ENCODE assay signal across 9 cellular contexts in genomic region chr10:17062493-17063487, GRCh38.
DNase-seq lines count a peak whose midpoint lies in the region; ATAC-seq and TF ChIP-seq lines count a peak whose summit lies in the region.
"Had no signal": no experiment of that assay in that cellular context is flagged by ENCODE, and none has a peak within 500 bp of the region (broad histone marks: within the 10 kb centered on the region; RNA-seq: fewer than 3 reads in every experiment).

No MANE protein-coding gene starts in this region.

- DNase-seq in HT-29 (ENCODE audit: low spot score) (peak; percentile 90), breast epithelium (ENCODE audit: low spot score in 2 of 2) (peak; percentile 58 to 65), kidney tubule cell (ENCODE audit: low spot score) (peak; percentile 99), tibial artery (peak; percentile 66 to 82), SHP77 treated with DMSO at 0.1 percent for 48 hours (lab: John Stamatoyannopoulos, UW) (no peak)
- DNase-seq in activated naive CD4-positive, alpha-beta T cell (lab: John Stamatoyannopoulos, UW): no peak
- DNase-seq: T1000 had no signal

- H3K27me3 ChIP-seq in breast epithelium: no peaks in the 10 kb centered on the region
- no peaks in the 10 kb centered on the region for H3K27me3 ChIP-seq in tibial artery

- H3K36me3 ChIP-seq in breast epithelium (no peaks in the 10 kb centered on the region), tibial artery (no peaks in the 10 kb centered on the region)

- no peak for ATAC-seq in GM18858 (IDR thresholded peaks at IDR 0.05; ENCODE audit: unreplicated experiment)
- ATAC-seq in GM18498 (IDR thresholded peaks at IDR 0.05; ENCODE audit: unreplicated experiment): no peak

- H3K4me3 ChIP-seq in breast epithelium: peak overlapping the region in 1 of 3 donors; percentile 29
- no peak overlapping the region for H3K4me3 ChIP-seq in tibial artery

- TF ChIP-seq CTCF in breast epithelium (IDR thresholded peaks at IDR 0.05): no peak
- no peak for TF ChIP-seq CTCF in tibial artery (IDR thresholded peaks at IDR 0.05)

- H3K9me3 ChIP-seq in breast epithelium: no peaks in the 10 kb centered on the region
- H3K9me3 ChIP-seq in tibial artery: no peaks in the 10 kb centered on the region

- H3K4me1 ChIP-seq in breast epithelium (peaks cover 0 to 3% of the 10 kb centered on the region in 2 donors), tibial artery (peaks cover 0 to 38% (median 15%) of the 10 kb centered on the region in 4 donors)

- intact Hi-C loops in breast epithelium (cut with DNase I; ENCODE audit: low total_unique reads): no loop called here
- intact Hi-C loops in tibial artery (cut with DNase I; ENCODE audit: low total_unique reads): no loop called here

- TF ChIP-seq POLR2A in breast epithelium (IDR thresholded peaks at IDR 0.05): no peak

- peak overlapping the region; percentile 89 to 91 for H3K27ac ChIP-seq in breast epithelium
- H3K27ac ChIP-seq in tibial artery: peak overlapping the region; percentile 76 to 81

Comparison
In these comparisons a context has a peak if more than half of its experiments do, and no peak if none do; other contexts are left out.
1. DNase-seq: peak in HT-29 (single experiment), breast epithelium (2 of 2), kidney tubule cell (single experiment) and tibial artery (2 of 2); none in activated naive CD4-positive, alpha-beta T cell (0 of 4) and SHP77 treated with DMSO at 0.1 percent for 48 hours (single experiment).